Comparison of ENCODE assay signal across 9 cellular contexts in genomic region chr12:21940972-21941521, GRCh38. TPM values are rescaled to one million over a fixed set of nuclear protein-coding genes. Genes with fewer than 3 reads are reported as not detected.
A peak's percentile ranks its signal among the peaks of the same experiment; 100 is the strongest.
DNase-seq lines count a peak whose midpoint lies in the region; ATAC-seq and TF ChIP-seq lines count a peak whose summit lies in the region.
"Had no signal": no experiment of that assay in that cellular context is flagged by ENCODE, and none has a peak within 500 bp of the region (broad histone marks: within the 10 kb centered on the region; RNA-seq: fewer than 3 reads in every experiment).

ABCC9 (minus strand) TSS chr12:21941426; CDS start chr12:21936674, 4,752 bp downstream.

- peaks cover 54 to 56% of the 10 kb centered on the region in 2 donors for H3K27me3 Mint-ChIP-seq in T-cell

- H3K36me3 ChIP-seq in muscle layer of duodenum (ENCODE audit: control insufficient read depth in 1 of 2, insufficient read depth in 2 of 2, low read length in 2 of 2) (no peaks in the 10 kb centered on the region), MM.1S (replicated peaks; ENCODE audit: insufficient read depth, low read length) (no peaks in the 10 kb centered on the region)

- H2AFZ ChIP-seq in MM.1S (ENCODE audit: low read length), result no peak within 1 kb of the TSS

- H3K9me3 ChIP-seq in muscle layer of duodenum (ENCODE audit: control insufficient read depth in 1 of 2, low read length in 2 of 2) (peaks cover 0 to 5% of the 10 kb centered on the region in 2 donors), MM.1S (replicated peaks; ENCODE audit: insufficient read depth, low read length) (no peaks in the 10 kb centered on the region)

- DNase-seq in T-cell, result peak in 6 of 34 experiments; percentile 1 to 9 (median 3)
- DNase-seq in fibroblast of mammary gland (ENCODE audit: low read depth), result peak; percentile 58
- no peak for DNase-seq in MM.1S
- no peak for DNase-seq in NCI-H2227 (lab: John Stamatoyannopoulos, UW; ENCODE audit: unreplicated experiment)
- no peak for DNase-seq in stimulated activated CD4-positive, alpha-beta T cell treated with anti-CD3 and anti-CD28 coated beads, Interleukin-2, amount 100 ng/mL, for 48 hours
- DNase-seq: naive B cell had no signal

- no peaks in the 10 kb centered on the region for H4K20me1 ChIP-seq in MM.1S (ENCODE audit: insufficient read depth, low read length)

- H3K4me2 ChIP-seq in MM.1S (ENCODE audit: low read depth, low read length), result no peak within 1 kb of the TSS

- H3K27me3 ChIP-seq in muscle layer of duodenum (ENCODE audit: low read depth, low read length) (peaks cover 12% of the 10 kb centered on the region), MM.1S (replicated peaks; ENCODE audit: insufficient read depth, low read length) (no peaks in the 10 kb centered on the region)

- no peaks in the 10 kb centered on the region for H3K9me2 ChIP-seq in MM.1S (replicated peaks; ENCODE audit: insufficient read depth, low read length)

- no peaks in the 10 kb centered on the region for H3K36me3 Mint-ChIP-seq in T-cell
- H3K36me3 Mint-ChIP-seq: naive B cell had no signal

- H3K79me2 ChIP-seq in MM.1S (ENCODE audit: low read length), result no peaks in the 10 kb centered on the region

- H3K4me1 ChIP-seq in muscle layer of duodenum (ENCODE audit: control insufficient read depth in 1 of 2, insufficient read depth in 2 of 2, low read length in 2 of 2), result no peaks in the 10 kb centered on the region
- no peaks in the 10 kb centered on the region for H3K4me1 ChIP-seq in MM.1S (ENCODE audit: low read length)

- no peak within 1 kb of the TSS for H3K9ac ChIP-seq in MM.1S (ENCODE audit: low read length)

- H3K27ac ChIP-seq in muscle layer of duodenum (ENCODE audit: low read length) (peak within 1 kb of the TSS; percentile 76), MM.1S (ENCODE audit: low read length) (no peak within 1 kb of the TSS)

- CTCF ChIA-PET in T-cell (lab: Charles Lee), result no interaction called here

- H3K4me3 Mint-ChIP-seq in T-cell, result peak within 1 kb of the TSS; percentile 55 to 71 (median 68)

- ATAC-seq in GM18909 (IDR thresholded peaks at IDR 0.05; ENCODE audit: poor library complexity, unreplicated experiment) (peak; percentile 45), T-cell (replicated peaks in 1 of 4) (peak; percentile 37 to 71 (median 68)), HG02610 (IDR thresholded peaks at IDR 0.05; ENCODE audit: unreplicated experiment) (no peak)

- peaks cover 5 to 9% (median 9%) of the 10 kb centered on the region in 3 donors for H3K9me3 Mint-ChIP-seq in T-cell

- peaks cover 17 to 21% (median 18%) of the 10 kb centered on the region in 3 donors for H3K4me1 Mint-ChIP-seq in T-cell

- no peaks in the 10 kb centered on the region for H3F3A ChIP-seq in MM.1S (ENCODE audit: insufficient read depth, low read length)

- peak within 1 kb of the TSS; percentile 61 for H3K4me3 ChIP-seq in fibroblast of mammary gland (ENCODE audit: control insufficient read depth, low read depth, low read length)
- peak within 1 kb of the TSS; percentile 63 to 68 for H3K4me3 ChIP-seq in muscle layer of duodenum (ENCODE audit: low read depth in 1 of 2, low read length in 2 of 2)
- no peak within 1 kb of the TSS for H3K4me3 ChIP-seq in MM.1S (ENCODE audit: low read length)

- POLR2A ChIA-PET in T-cell (lab: Charles Lee), result no interaction called here

- no peak within 1 kb of the TSS for H3K27ac Mint-ChIP-seq in T-cell

- TF ChIP-seq CTCF in fibroblast of mammary gland (conservative IDR thresholded peaks at IDR 0.05; ENCODE audit: control insufficient read depth, insufficient read depth, low read depth, low read length) (no peak), MM.1S (IDR thresholded peaks at IDR 0.05; ENCODE audit: low read length) (no peak)

RNA-seq across cellular contexts. Expression of gene ABCC9, which starts in this region (rescaled TPM):
- under 1 TPM in 3 of 5 donors, not detected in 2; 0.06 to 0.10 (median 0.09) TPM for total RNA-seq in T-cell

Comparison
In these comparisons a context has a peak if more than half of its experiments do, and no peak if none do; other contexts are left out.
1. Peak in ATAC-seq in T-cell; RNA of the gene not detected or under 1 TPM.